18 cellular contexts compared by ENCODE assay signal in the genomic region with DNA sequence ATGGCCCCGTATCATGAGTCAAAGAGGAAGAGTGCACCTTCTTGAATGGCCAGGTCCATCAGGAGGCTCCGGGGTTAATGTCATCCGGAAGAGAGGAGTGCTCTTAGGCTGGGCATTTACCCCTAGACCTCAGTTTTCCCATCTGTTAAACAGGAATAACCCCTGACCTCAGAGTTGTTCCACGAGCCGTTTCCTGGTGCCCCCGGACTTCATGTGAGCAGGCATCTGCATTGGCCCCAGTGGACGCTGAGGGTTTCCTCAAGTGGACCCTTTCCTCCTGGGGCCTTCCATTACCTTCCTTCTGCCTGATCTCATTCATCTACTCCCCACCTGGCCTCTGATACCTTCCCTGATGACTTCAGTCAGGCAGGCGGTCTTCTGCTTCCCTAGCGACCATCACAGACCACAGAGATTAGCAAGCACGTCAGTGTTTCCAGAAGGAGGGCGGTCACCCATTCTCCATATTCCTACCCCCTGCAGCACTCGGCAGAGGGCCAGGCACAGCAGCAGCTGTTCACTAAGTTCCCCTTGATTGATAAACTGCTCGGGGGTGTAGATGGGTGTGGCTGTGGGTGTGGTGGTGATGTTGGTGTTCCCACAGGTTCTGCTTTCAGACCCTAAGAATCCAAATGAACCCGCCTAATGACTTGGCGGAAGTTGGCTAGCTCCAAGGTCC.
DNase-seq lines count a peak whose midpoint lies in the region; TF ChIP-seq lines count a peak whose summit lies in the region.
"Had no signal": no experiment of that assay in that cellular context is flagged by ENCODE, and none has a peak within 500 bp of the region (broad histone marks: within the 10 kb centered on the region; RNA-seq: fewer than 3 reads in every experiment).

No MANE protein-coding gene starts in this region.

- no peak for TF ChIP-seq CTCF in chondrocyte (IDR thresholded peaks at IDR 0.05)

- peaks cover 32% of the 10 kb centered on the region for H3K4me1 Mint-ChIP-seq in activated naive CD4-positive, alpha-beta T cell treated with anti-CD3 and anti-CD28 coated beads, Interleukin-2, amount 10 ng/mL, durations not matched to agents 7 days and 5 days
- peaks cover 25% of the 10 kb centered on the region for H3K4me1 Mint-ChIP-seq in activated naive CD4-positive, alpha-beta T cell treated with anti-CD3 and anti-CD28 coated beads for 36 hours (ENCODE audit: low read depth)
- peaks cover 22% of the 10 kb centered on the region for H3K4me1 Mint-ChIP-seq in chondrocyte (ENCODE audit: low read depth)

- H3K4me3 Mint-ChIP-seq in activated naive CD4-positive, alpha-beta T cell treated with anti-CD3 and anti-CD28 coated beads, Interleukin-2, amount 10 ng/mL, durations not matched to agents 7 days and 5 days: no peak overlapping the region
- no peak overlapping the region for H3K4me3 Mint-ChIP-seq in activated naive CD4-positive, alpha-beta T cell treated with anti-CD3 and anti-CD28 coated beads for 36 hours
- no peak overlapping the region for H3K4me3 Mint-ChIP-seq in chondrocyte (ENCODE audit: unreplicated experiment)
- H3K4me3 Mint-ChIP-seq: T-helper 2 cell treated with Interferon-gamma antibody and Interleukin-4, amounts not matched to agents 5 μg/mL and 100 μg/mL, for 36 hours had no signal

- peak overlapping the region; percentile 40 for H3K27ac Mint-ChIP-seq in activated naive CD4-positive, alpha-beta T cell treated with anti-CD3 and anti-CD28 coated beads, Interleukin-2, amount 10 ng/mL, durations not matched to agents 7 days and 5 days
- H3K27ac Mint-ChIP-seq in activated naive CD4-positive, alpha-beta T cell treated with anti-CD3 and anti-CD28 coated beads for 36 hours: no peak overlapping the region
- no peak overlapping the region for H3K27ac Mint-ChIP-seq in chondrocyte (ENCODE audit: unreplicated experiment)

- peaks cover 35% of the 10 kb centered on the region for H3K27me3 Mint-ChIP-seq in activated naive CD4-positive, alpha-beta T cell treated with anti-CD3 and anti-CD28 coated beads, Interleukin-2, amount 10 ng/mL, durations not matched to agents 7 days and 5 days
- no peaks in the 10 kb centered on the region for H3K27me3 Mint-ChIP-seq in activated naive CD4-positive, alpha-beta T cell treated with anti-CD3 and anti-CD28 coated beads for 36 hours (ENCODE audit: low read depth)
- peaks cover 14% of the 10 kb centered on the region for H3K27me3 Mint-ChIP-seq in chondrocyte (ENCODE audit: low read depth)

- no peak overlapping the region for H3K4me3 ChIP-seq in skin epidermis
- H3K4me3 ChIP-seq: stomach had no signal

- intact Hi-C loops in activated naive CD4-positive, alpha-beta T cell treated with anti-CD3 and anti-CD28 coated beads for 36 hours (cut with micrococcal nuclease): no loop called here

- CTCF ChIA-PET in activated naive CD4-positive, alpha-beta T cell treated with anti-CD3 and anti-CD28 coated beads, Interleukin-2, amount 10 ng/mL, durations not matched to agents 7 days and 5 days (lab: Charles Lee): interaction anchor here (0.7 kb wide), 1 partner anchor 68 kb away, joined by 5 read pairs; no protein-coding TSS in a partner anchor
- CTCF ChIA-PET in activated naive CD4-positive, alpha-beta T cell treated with anti-CD3 and anti-CD28 coated beads for 36 hours (lab: Charles Lee): no interaction called here

- H3K9me3 Mint-ChIP-seq in activated naive CD4-positive, alpha-beta T cell treated with anti-CD3 and anti-CD28 coated beads, Interleukin-2, amount 10 ng/mL, durations not matched to agents 7 days and 5 days: no peaks in the 10 kb centered on the region
- H3K9me3 Mint-ChIP-seq in activated naive CD4-positive, alpha-beta T cell treated with anti-CD3 and anti-CD28 coated beads for 36 hours: no peaks in the 10 kb centered on the region
- no peaks in the 10 kb centered on the region for H3K9me3 Mint-ChIP-seq in chondrocyte (ENCODE audit: low read depth)
- H3K9me3 Mint-ChIP-seq: T-helper 2 cell treated with Interferon-gamma antibody and Interleukin-4, amounts not matched to agents 5 μg/mL and 100 μg/mL, for 36 hours had no signal

- H3K27ac ChIP-seq in skin epidermis: peak overlapping the region in 12 of 21 experiments; percentile 29 to 83 (median 67)

- no peak for DNase-seq in activated naive CD4-positive, alpha-beta T cell treated with anti-CD3 and anti-CD28 coated beads, Interleukin-2, amount 10 ng/mL, durations not matched to agents 7 days and 5 days
- DNase-seq in activated naive CD4-positive, alpha-beta T cell treated with anti-CD3 and anti-CD28 coated beads for 36 hours: no peak
- peak; percentile 70 for DNase-seq in NOMO-1 treated with DMSO at 0.1 percent for 48 hours (lab: John Stamatoyannopoulos, UW; ENCODE audit: unreplicated experiment)
- peak; percentile 37 for DNase-seq in chondrocyte (ENCODE audit: low spot score)
- DNase-seq in NCI-H446 (lab: John Stamatoyannopoulos, UW): no peak
- DNase-seq in NCI-H1694 (lab: John Stamatoyannopoulos, UW): no peak
- DNase-seq in COLO829 (ENCODE audit: low spot score): no peak
- DNase-seq: ACHN; activated CD4-positive, alpha-beta T cell treated with anti-CD3 and anti-CD28 coated beads for 4 hours; activated T-cell treated with anti-CD3 and anti-CD28 coated beads, Interleukin-2, amount 50 U/mL, for 1 hour; foreskin melanocyte; NK-92 treated with Interleukin-12 subunit alpha and Interleukin-12 subunit beta, amount 100 ng/mL, for 24 hours; posterior cingulate gyrus; SIG-M5; stimulated activated CD4-positive, alpha-beta T cell treated with anti-CD3 and anti-CD28 coated beads, Interleukin-15, amount 100 ng/mL, for 24 hours; stomach had no signal

- no peaks in the 10 kb centered on the region for H3K36me3 Mint-ChIP-seq in activated naive CD4-positive, alpha-beta T cell treated with anti-CD3 and anti-CD28 coated beads, Interleukin-2, amount 10 ng/mL, durations not matched to agents 7 days and 5 days
- no peaks in the 10 kb centered on the region for H3K36me3 Mint-ChIP-seq in activated naive CD4-positive, alpha-beta T cell treated with anti-CD3 and anti-CD28 coated beads for 36 hours (ENCODE audit: low read depth)
- H3K36me3 Mint-ChIP-seq in chondrocyte (ENCODE audit: low read depth): peaks cover 2% of the 10 kb centered on the region

Comparison
In these comparisons a context has a peak if more than half of its experiments do, and no peak if none do; other contexts are left out.
1. DNase-seq: peak in NOMO-1 treated with DMSO at 0.1 percent for 48 hours (single experiment) and chondrocyte (single experiment); none in activated naive CD4-positive, alpha-beta T cell treated with anti-CD3 and anti-CD28 coated beads, Interleukin-2, amount 10 ng/mL, durations not matched to agents 7 days and 5 days (single experiment), activated naive CD4-positive, alpha-beta T cell treated with anti-CD3 and anti-CD28 coated beads for 36 hours (single experiment), NCI-H446 (0 of 2), NCI-H1694 (single experiment) and COLO829 (single experiment).